1 cellular context compared by ENCODE assay signal in the genomic region with DNA sequence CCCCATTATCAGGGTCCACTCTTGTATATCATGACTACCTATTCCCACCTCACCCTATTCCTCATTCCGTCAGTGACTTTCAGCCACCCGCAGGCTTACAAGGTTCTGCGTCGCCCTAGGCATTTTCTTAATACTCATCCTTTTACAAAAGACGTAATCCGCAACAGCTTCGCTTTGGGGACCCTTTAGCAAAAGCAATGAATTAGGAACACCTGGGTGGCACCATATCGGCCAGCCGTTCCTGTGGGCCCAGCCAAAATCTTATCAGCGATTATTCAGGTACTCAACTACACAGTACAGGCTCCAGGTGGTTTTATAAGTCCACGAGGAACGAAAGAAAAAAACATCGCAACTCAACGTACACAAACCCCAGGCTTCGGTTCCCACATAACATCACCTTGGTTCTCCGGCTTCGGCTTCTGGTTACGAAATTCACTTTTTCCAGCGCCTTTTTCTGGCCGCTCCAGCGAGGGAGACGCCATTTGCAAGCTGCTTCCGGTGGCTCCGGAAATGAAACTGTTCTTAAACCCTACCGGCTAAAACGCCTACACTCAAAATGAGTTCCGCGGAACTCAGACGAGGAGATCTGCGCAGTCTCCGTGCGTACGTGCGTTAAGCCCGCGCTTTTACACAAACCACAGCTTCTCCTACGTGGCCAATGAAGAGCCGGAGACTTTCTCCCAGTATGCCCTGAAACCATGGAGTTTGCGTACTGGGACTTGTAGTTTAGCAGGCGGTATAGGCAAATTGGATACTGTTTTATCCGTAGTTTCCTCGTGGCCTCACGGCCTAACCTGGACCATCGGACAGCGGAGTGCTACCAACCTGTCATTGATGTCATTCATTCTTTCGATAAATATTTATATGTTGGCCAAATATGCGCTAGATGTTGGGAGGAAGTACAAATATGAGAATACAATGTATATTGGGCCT.
A peak's percentile ranks its signal among the peaks of the same experiment; 100 is the strongest.
TF ChIP-seq lines count a peak whose summit lies in the region.

Gene KRR1 (minus strand): TSS at position 494 of the 933 bp plus-strand sequence. CDS start 12 bp downstream, at position 482.

TF ChIP-seq in K562, 482 proteins besides CTCF, POLR2A, EP300 and RAD21 (continued from another document and continues in another):
- TF ChIP-seq NCOA4 (IDR thresholded peaks at IDR 0.05; ENCODE audit: partially characterized antibody) (no peak), FOXP1 (CRISPR knock-in tag; IDR thresholded peaks at IDR 0.05) (peak; percentile 32; the same call in 1 of the 2 replicates), TCF7 (IDR thresholded peaks at IDR 0.05; ENCODE audit: borderline replicate concordance) (no peak), SIN3A (IDR thresholded peaks at IDR 0.05; ENCODE audit: borderline replicate concordance in 2 of 2, control insufficient read depth in 1 of 2, low read depth in 2 of 2, low read length in 2 of 2) (0 out of 4 replicates have a peak, but pooled peaks have one; percentile 47 to 74), ZNF146 (CRISPR knock-in tag; IDR thresholded peaks at IDR 0.05; ENCODE audit: unreplicated experiment) (no peak), ZNF124 (CRISPR knock-in tag; IDR thresholded peaks at IDR 0.05) (no peak), TCFL5 (CRISPR knock-in tag; conservative IDR thresholded peaks at IDR 0.05) (no peak), ZNF407 (IDR thresholded peaks at IDR 0.05; ENCODE audit: low read depth) (peak; percentile 65), PHF8 (IDR thresholded peaks at IDR 0.05; ENCODE audit: borderline replicate concordance, low read length) (peak; percentile 90), FOSL1 (tag; conservative IDR thresholded peaks at IDR 0.05) (peak; percentile 5), STAT6 (CRISPR knock-in tag; IDR thresholded peaks at IDR 0.05) (0 out of 2 replicates have a peak, but pooled peaks have one; percentile 27), MXI1 (IDR thresholded peaks at IDR 0.05; ENCODE audit: low read depth, low read length) (no peak), FOXM1 (IDR thresholded peaks at IDR 0.05; ENCODE audit: low read depth) (peak; percentile 67), FOXM1 (CRISPR knock-in tag; IDR thresholded peaks at IDR 0.05; ENCODE audit: low read depth) (0 out of 2 replicates have a peak, but pooled peaks have one; percentile 21), PPARD (CRISPR knock-in tag; IDR thresholded peaks at IDR 0.05) (no peak), ZSCAN29 (IDR thresholded peaks at IDR 0.05) (no peak), BCL6 (CRISPR knock-in tag; IDR thresholded peaks at IDR 0.05) (no peak), ETV5 (CRISPR knock-in tag; IDR thresholded peaks at IDR 0.05; ENCODE audit: low read depth) (peak; percentile 90), ZNF384 (IDR thresholded peaks at IDR 0.05; ENCODE audit: low read depth, low read length) (no peak), POLR2B (IDR thresholded peaks at IDR 0.05; ENCODE audit: low read depth, partially characterized antibody) (peak; percentile 78), NCOR1 (IDR thresholded peaks at IDR 0.05) (peak; percentile 22; the same call in 1 of the 2 replicates), SP1 (CRISPR knock-in tag; IDR thresholded peaks at IDR 0.05) (peak; percentile 78), ZNF184 (CRISPR knock-in tag; IDR thresholded peaks at IDR 0.05) (no peak), BRCA1 (IDR thresholded peaks at IDR 0.05) (no peak), BRCA1 (CRISPR knock-in tag; IDR thresholded peaks at IDR 0.05) (no peak), KDM4B (IDR thresholded peaks at IDR 0.05; ENCODE audit: borderline replicate concordance in 2 of 2, low read depth in 1 of 2) (peak in 1 of 2 experiments; percentile 97; a peak in 2 of 4 replicates), GTF2B (IDR thresholded peaks at IDR 0.05; ENCODE audit: extremely low read depth, insufficient read length) (no peak), SMC3 (conservative IDR thresholded peaks at IDR 0.05; ENCODE audit: insufficient read depth, low read depth, low read length) (no peak), ZFP36 (IDR thresholded peaks at IDR 0.05; ENCODE audit: low read depth, low read length, partially characterized antibody) (no peak), NFE2L1 (tag; IDR thresholded peaks at IDR 0.05; ENCODE audit: borderline replicate concordance, low read depth) (no peak)
- TF ChIP-seq, protein P1, sequence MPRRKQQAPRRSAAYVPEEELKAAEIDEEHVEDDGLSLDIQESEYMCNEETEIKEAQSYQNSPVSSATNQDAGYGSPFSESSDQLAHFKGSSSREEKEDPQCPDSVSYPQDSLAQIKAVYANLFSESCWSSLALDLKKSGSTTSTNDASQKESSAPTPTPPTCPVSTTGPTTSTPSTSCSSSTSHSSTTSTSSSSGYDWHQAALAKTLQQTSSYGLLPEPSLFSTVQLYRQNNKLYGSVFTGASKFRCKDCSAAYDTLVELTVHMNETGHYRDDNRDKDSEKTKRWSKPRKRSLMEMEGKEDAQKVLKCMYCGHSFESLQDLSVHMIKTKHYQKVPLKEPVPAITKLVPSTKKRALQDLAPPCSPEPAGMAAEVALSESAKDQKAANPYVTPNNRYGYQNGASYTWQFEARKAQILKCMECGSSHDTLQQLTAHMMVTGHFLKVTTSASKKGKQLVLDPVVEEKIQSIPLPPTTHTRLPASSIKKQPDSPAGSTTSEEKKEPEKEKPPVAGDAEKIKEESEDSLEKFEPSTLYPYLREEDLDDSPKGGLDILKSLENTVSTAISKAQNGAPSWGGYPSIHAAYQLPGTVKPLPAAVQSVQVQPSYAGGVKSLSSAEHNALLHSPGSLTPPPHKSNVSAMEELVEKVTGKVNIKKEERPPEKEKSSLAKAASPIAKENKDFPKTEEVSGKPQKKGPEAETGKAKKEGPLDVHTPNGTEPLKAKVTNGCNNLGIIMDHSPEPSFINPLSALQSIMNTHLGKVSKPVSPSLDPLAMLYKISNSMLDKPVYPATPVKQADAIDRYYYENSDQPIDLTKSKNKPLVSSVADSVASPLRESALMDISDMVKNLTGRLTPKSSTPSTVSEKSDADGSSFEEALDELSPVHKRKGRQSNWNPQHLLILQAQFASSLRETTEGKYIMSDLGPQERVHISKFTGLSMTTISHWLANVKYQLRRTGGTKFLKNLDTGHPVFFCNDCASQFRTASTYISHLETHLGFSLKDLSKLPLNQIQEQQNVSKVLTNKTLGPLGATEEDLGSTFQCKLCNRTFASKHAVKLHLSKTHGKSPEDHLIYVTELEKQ (CRISPR knock-in tag; IDR thresholded peaks at IDR 0.05) = no peak
- TF ChIP-seq, protein P2, sequence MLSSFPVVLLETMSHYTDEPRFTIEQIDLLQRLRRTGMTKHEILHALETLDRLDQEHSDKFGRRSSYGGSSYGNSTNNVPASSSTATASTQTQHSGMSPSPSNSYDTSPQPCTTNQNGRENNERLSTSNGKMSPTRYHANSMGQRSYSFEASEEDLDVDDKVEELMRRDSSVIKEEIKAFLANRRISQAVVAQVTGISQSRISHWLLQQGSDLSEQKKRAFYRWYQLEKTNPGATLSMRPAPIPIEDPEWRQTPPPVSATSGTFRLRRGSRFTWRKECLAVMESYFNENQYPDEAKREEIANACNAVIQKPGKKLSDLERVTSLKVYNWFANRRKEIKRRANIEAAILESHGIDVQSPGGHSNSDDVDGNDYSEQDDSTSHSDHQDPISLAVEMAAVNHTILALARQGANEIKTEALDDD (IDR thresholded peaks at IDR 0.05) = no peak
- TF ChIP-seq, protein P3, sequence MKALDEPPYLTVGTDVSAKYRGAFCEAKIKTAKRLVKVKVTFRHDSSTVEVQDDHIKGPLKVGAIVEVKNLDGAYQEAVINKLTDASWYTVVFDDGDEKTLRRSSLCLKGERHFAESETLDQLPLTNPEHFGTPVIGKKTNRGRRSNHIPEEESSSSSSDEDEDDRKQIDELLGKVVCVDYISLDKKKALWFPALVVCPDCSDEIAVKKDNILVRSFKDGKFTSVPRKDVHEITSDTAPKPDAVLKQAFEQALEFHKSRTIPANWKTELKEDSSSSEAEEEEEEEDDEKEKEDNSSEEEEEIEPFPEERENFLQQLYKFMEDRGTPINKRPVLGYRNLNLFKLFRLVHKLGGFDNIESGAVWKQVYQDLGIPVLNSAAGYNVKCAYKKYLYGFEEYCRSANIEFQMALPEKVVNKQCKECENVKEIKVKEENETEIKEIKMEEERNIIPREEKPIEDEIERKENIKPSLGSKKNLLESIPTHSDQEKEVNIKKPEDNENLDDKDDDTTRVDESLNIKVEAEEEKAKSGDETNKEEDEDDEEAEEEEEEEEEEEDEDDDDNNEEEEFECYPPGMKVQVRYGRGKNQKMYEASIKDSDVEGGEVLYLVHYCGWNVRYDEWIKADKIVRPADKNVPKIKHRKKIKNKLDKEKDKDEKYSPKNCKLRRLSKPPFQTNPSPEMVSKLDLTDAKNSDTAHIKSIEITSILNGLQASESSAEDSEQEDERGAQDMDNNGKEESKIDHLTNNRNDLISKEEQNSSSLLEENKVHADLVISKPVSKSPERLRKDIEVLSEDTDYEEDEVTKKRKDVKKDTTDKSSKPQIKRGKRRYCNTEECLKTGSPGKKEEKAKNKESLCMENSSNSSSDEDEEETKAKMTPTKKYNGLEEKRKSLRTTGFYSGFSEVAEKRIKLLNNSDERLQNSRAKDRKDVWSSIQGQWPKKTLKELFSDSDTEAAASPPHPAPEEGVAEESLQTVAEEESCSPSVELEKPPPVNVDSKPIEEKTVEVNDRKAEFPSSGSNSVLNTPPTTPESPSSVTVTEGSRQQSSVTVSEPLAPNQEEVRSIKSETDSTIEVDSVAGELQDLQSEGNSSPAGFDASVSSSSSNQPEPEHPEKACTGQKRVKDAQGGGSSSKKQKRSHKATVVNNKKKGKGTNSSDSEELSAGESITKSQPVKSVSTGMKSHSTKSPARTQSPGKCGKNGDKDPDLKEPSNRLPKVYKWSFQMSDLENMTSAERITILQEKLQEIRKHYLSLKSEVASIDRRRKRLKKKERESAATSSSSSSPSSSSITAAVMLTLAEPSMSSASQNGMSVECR (CRISPR knock-in tag; IDR thresholded peaks at IDR 0.05) = peak; percentile 21; the same call in 1 of the 2 replicates
